ENCODE assay signal across 12 cellular contexts in the genomic region with DNA sequence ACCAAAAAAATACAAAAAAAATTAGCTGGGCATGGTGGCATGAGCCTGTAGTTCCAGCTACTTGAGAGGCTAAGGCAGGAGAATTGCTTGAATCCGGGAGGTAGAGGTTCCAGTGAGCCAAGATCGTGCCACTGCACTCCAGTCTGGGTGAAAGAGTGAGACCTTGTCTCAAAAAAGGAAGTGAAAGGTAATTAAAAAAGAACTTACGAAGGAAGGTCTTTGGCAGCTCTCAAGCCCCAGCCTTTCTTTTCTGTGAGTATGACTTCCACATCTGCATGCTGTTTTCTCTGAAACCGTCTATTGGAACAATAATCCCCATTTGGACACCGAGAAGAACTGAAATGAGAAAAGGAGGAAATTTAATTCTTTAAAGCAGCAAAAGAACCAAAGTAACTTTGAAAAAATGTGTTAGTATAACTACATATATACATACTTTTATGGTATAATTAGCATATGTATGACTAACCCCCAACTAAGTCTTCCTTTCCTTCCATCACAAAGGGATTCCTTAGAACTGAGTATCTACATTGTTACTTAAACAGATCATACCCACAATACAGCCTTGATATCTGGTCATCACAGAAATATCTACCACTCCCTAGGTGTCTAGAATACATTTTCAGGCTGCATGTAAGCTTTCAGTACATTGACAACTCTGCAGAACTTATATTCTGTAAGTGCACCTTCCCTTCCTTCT. TPM values are rescaled to one million over a fixed set of nuclear protein-coding genes. Genes with fewer than 3 reads are reported as not detected.
DNase-seq lines count a peak whose midpoint lies in the region; ATAC-seq, FAIRE-seq and TF ChIP-seq lines count a peak whose summit lies in the region.
"Had no signal": no experiment of that assay in that cellular context is flagged by ENCODE, and none has a peak within 500 bp of the region (broad histone marks: within the 10 kb centered on the region; RNA-seq: fewer than 3 reads in every experiment).

No MANE protein-coding gene starts in this region.

- intact Hi-C loops in kidney (cut with DNase I) = no loop called here

- H3K36me3 ChIP-seq in SK-N-SH (replicated peaks in 1 of 2; ENCODE audit: control insufficient read depth in 1 of 2, insufficient read depth in 2 of 2, low read length in 1 of 2) (peaks cover 26 to 55% of the 10 kb centered on the region in 2 experiments), kidney (ENCODE audit: control insufficient read depth in 1 of 2, insufficient read depth in 2 of 2, low read length in 2 of 2) (peaks cover 3 to 19% of the 10 kb centered on the region in 2 donors)

- POLR2A ChIA-PET in SK-N-SH (lab: Yijun Ruan, JAX) (no interaction called here), HEK293T (lab: Yijun Ruan, JAX) (interaction anchor here (1.4 kb wide), 1 partner anchor 50 kb away, joined by 3 read pairs; the partner anchor contains the start of gene SETD2)

- H3F3A ChIP-seq in SK-N-SH (replicated peaks; ENCODE audit: insufficient read depth) = peaks cover 44% of the 10 kb centered on the region

- H3K9ac ChIP-seq in SK-N-SH (peak overlapping the region; percentile 55; the same call in 1 of the 2 replicates), kidney (ENCODE audit: low read length in 2 of 2) (no peak overlapping the region)
- H3K9ac ChIP-seq: parathyroid adenoma had no signal

- peak; percentile 98 for ATAC-seq in foreskin keratinocyte
- no peak for ATAC-seq in GM18868 (IDR thresholded peaks at IDR 0.05; ENCODE audit: unreplicated experiment)
- ATAC-seq: activated CD8-positive, alpha-beta memory T cell treated with anti-CD3 and anti-CD28 coated beads, Interleukin-2, amount 10 ng/mL, durations not matched to agents 7 days and 5 days had no signal

- H2AFZ ChIP-seq in SK-N-SH (ENCODE audit: low read depth) = no peak overlapping the region
- H2AFZ ChIP-seq: parathyroid adenoma had no signal

- H3K27ac ChIP-seq in SK-N-SH (ENCODE audit: low read depth in 2 of 2, low read length in 1 of 2) (peak overlapping the region in 1 of 2 experiments; percentile 90; a peak in 2 of 4 replicates), foreskin keratinocyte (peak overlapping the region; percentile 72), kidney (ENCODE audit: low read depth in 2 of 2, low read length in 2 of 2) (no peak overlapping the region)
- H3K27ac ChIP-seq: parathyroid adenoma had no signal

- DNase-seq in AG10803 (ENCODE audit: low read depth) = peak; percentile 68
- DNase-seq in HS-27A (ENCODE audit: low read depth) = peak; percentile 65
- no peak for DNase-seq in SK-N-SH
- DNase-seq in foreskin keratinocyte = peak; percentile 90 to 97
- DNase-seq in activated gamma-delta T cell treated with Interleukin-2 at 50 U/mL for 16 hours = no peak
- no peak for DNase-seq in kidney
- DNase-seq in HEK293T (ENCODE audit: extremely low spot score) = no peak
- DNase-seq: activated CD8-positive, alpha-beta memory T cell treated with anti-CD3 and anti-CD28 coated beads, Interleukin-2, amount 10 ng/mL, durations not matched to agents 7 days and 5 days; MM.1S; SHP77 treated with DMSO at 0.1 percent for 48 hours had no signal

- peaks cover 68% of the 10 kb centered on the region for H3K79me2 ChIP-seq in SK-N-SH (ENCODE audit: insufficient read depth)

- TF ChIP-seq RAD21 in SK-N-SH (IDR thresholded peaks at IDR 0.05; ENCODE audit: low read length) = no peak

- CTCF ChIA-PET in SK-N-SH (lab: Yijun Ruan, JAX) = interaction anchor here (0.9 kb wide), 1 partner anchor 211 kb away, joined by 3 read pairs; no protein-coding TSS in a partner anchor
- CTCF ChIA-PET in HEK293T (lab: Yijun Ruan, JAX) = interaction anchor here (0.6 to 1.1 kb wide), 2 partner anchors 12 to 647 kb away, joined by 3 to 4 read pairs; no protein-coding TSS in a partner anchor

- H3K4me3 ChIP-seq in AG10803 (ENCODE audit: low read length) = no peak overlapping the region
- H3K4me3 ChIP-seq in SK-N-SH (ENCODE audit: low read depth in 2 of 2, low read length in 1 of 2) = no peak overlapping the region
- no peak overlapping the region for H3K4me3 ChIP-seq in kidney (ENCODE audit: low read length in 2 of 2)

- no peaks in the 10 kb centered on the region for H4K20me1 ChIP-seq in SK-N-SH (ENCODE audit: insufficient read depth)

- H3K27me3 ChIP-seq in SK-N-SH (ENCODE audit: insufficient read depth) (no peaks in the 10 kb centered on the region), foreskin keratinocyte (no peaks in the 10 kb centered on the region)

- H3K9me3 ChIP-seq in SK-N-SH = no peaks in the 10 kb centered on the region
- no peaks in the 10 kb centered on the region for H3K9me3 ChIP-seq in kidney (ENCODE audit: control insufficient read depth in 1 of 2, low read length in 2 of 2)

- H3K4me2 ChIP-seq in SK-N-SH = peak overlapping the region; percentile 24

- H3K4me1 ChIP-seq in SK-N-SH (ENCODE audit: control insufficient read depth in 1 of 2, insufficient read depth in 2 of 2, low read depth in 1 of 2, low read length in 1 of 2) (peaks cover 0 to 31% of the 10 kb centered on the region in 2 experiments; a peak in 3 of 4 replicates), foreskin keratinocyte (peaks cover 37% of the 10 kb centered on the region), kidney (ENCODE audit: control insufficient read depth in 1 of 2, insufficient read depth in 1 of 2, low read depth in 1 of 2, low read length in 2 of 2) (peaks cover 0 to 4% of the 10 kb centered on the region in 2 donors)
- H3K4me1 ChIP-seq: parathyroid adenoma had no signal

- no peaks in the 10 kb centered on the region for H3K9me2 ChIP-seq in SK-N-SH

- TF ChIP-seq CTCF in AG10803 (conservative IDR thresholded peaks at IDR 0.05; ENCODE audit: low read length) = no peak
- TF ChIP-seq CTCF in SK-N-SH (IDR thresholded peaks at IDR 0.05) = no peak
- no peak for TF ChIP-seq CTCF in foreskin keratinocyte (conservative IDR thresholded peaks at IDR 0.05)
- TF ChIP-seq CTCF in kidney (IDR thresholded peaks at IDR 0.05; ENCODE audit: borderline replicate concordance, extremely low read depth, insufficient read depth) = no peak

- peak in 1 of 2 experiments; percentile 44; a peak in 1 of 4 replicates for TF ChIP-seq EP300 in SK-N-SH (IDR thresholded peaks at IDR 0.05; ENCODE audit: borderline replicate concordance in 1 of 2, low read depth in 1 of 2, low read length in 1 of 2)

- FAIRE-seq in kidney (lab: Jason Lieb, UNC) = no peak

- WGBS in SK-N-SH (ENCODE audit: low lambda C conversion rate) = 87% methylated on average over 5 of the region's 5 CpGs

TF ChIP-seq in SK-N-SH, 30 proteins besides CTCF, POLR2A, EP300 and RAD21 (continues in another document):
- TF ChIP-seq TEAD4 (IDR thresholded peaks at IDR 0.05; ENCODE audit: borderline replicate concordance, insufficient read depth) (peak; percentile 64; the same call in 1 of the 2 replicates), JUND (IDR thresholded peaks at IDR 0.05) (peak; percentile 81), TCF12 (IDR thresholded peaks at IDR 0.05) (peak; percentile 66), SIN3A (IDR thresholded peaks at IDR 0.05; ENCODE audit: borderline replicate concordance, low read depth, low read length) (no peak), FOXM1 (IDR thresholded peaks at IDR 0.05; ENCODE audit: low read depth) (no peak), FOXJ3 (CRISPR knock-in tag; IDR thresholded peaks at IDR 0.05) (no peak), FOSL2 (IDR thresholded peaks at IDR 0.05; ENCODE audit: borderline replicate concordance, low read depth) (peak; percentile 83; the same call in 1 of the 2 replicates), TAF1 (IDR thresholded peaks at IDR 0.05; ENCODE audit: borderline replicate concordance, low read depth, low read length) (no peak), ELF1 (IDR thresholded peaks at IDR 0.05) (no peak)
- TF ChIP-seq, protein P1, sequence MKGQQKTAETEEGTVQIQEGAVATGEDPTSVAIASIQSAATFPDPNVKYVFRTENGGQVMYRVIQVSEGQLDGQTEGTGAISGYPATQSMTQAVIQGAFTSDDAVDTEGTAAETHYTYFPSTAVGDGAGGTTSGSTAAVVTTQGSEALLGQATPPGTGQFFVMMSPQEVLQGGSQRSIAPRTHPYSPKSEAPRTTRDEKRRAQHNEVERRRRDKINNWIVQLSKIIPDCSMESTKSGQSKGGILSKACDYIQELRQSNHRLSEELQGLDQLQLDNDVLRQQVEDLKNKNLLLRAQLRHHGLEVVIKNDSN (IDR thresholded peaks at IDR 0.05; ENCODE audit: borderline replicate concordance, low read depth) = no peak

TF ChIP-seq in HEK293T, 16 proteins besides CTCF, POLR2A, EP300 and RAD21:
- TF ChIP-seq FOXA1 (IDR thresholded peaks at IDR 0.05) (no peak), LEF1 (IDR thresholded peaks at IDR 0.05; ENCODE audit: borderline replicate concordance) (no peak), FOXK2 (IDR thresholded peaks at IDR 0.05) (no peak), ZNF384 (IDR thresholded peaks at IDR 0.05) (no peak), NFRKB (IDR thresholded peaks at IDR 0.05) (no peak), SUZ12 (IDR thresholded peaks at IDR 0.05) (no peak), BHLHE40 (IDR thresholded peaks at IDR 0.05; ENCODE audit: borderline replicate concordance) (no peak), L3MBTL2 (conservative IDR thresholded peaks at IDR 0.05) (no peak), HDGF (IDR thresholded peaks at IDR 0.05; ENCODE audit: borderline replicate concordance) (no peak), ARNT (IDR thresholded peaks at IDR 0.05) (no peak), TARDBP (IDR thresholded peaks at IDR 0.05) (no peak), FOXM1 (IDR thresholded peaks at IDR 0.05; ENCODE audit: borderline replicate concordance) (no peak), CTBP1 (IDR thresholded peaks at IDR 0.05; ENCODE audit: borderline replicate concordance) (no peak), ELF4 (IDR thresholded peaks at IDR 0.05) (no peak), SP1 (IDR thresholded peaks at IDR 0.05) (no peak)
- TF ChIP-seq, protein P2, sequence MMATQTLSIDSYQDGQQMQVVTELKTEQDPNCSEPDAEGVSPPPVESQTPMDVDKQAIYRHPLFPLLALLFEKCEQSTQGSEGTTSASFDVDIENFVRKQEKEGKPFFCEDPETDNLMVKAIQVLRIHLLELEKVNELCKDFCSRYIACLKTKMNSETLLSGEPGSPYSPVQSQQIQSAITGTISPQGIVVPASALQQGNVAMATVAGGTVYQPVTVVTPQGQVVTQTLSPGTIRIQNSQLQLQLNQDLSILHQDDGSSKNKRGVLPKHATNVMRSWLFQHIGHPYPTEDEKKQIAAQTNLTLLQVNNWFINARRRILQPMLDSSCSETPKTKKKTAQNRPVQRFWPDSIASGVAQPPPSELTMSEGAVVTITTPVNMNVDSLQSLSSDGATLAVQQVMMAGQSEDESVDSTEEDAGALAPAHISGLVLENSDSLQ (IDR thresholded peaks at IDR 0.05) = no peak

RNA-seq across cellular contexts. Expression of gene SETD2, which starts 50.1 kb away (rescaled TPM):
- polyA plus RNA-seq in SK-N-SH (2012; rRNA removed) (12.1 and 15.3 TPM in 2 replicates), foreskin keratinocyte (6.7 and 8.7 TPM in 2 replicates), kidney (ENCODE audit: insufficient read depth, low read depth, low replicate concordance) (10.5 TPM)
- 15.4 and 18.2 TPM in 2 replicates for polyA plus RNA-seq in SK-N-SH (2012; cell fraction: cytosol; rRNA removed)
- polyA plus RNA-seq in SK-N-SH (2012; cell fraction: nucleus; rRNA removed) = 13.7 and 23.7 TPM in 2 replicates
- total RNA-seq in foreskin keratinocyte (36.1 and 41.3 TPM in 2 replicates), kidney (49.9 TPM)

Comparison
In these comparisons a context has a peak if more than half of its experiments do, and no peak if none do; other contexts are left out.
1. DNase-seq: peak in AG10803 (single experiment), HS-27A (single experiment) and foreskin keratinocyte (2 of 2); none in SK-N-SH (single experiment), activated gamma-delta T cell treated with Interleukin-2 at 50 U/mL for 16 hours (single experiment), kidney (single experiment) and HEK293T (single experiment).